8 cellular contexts compared by ENCODE assay signal in the genomic region with DNA sequence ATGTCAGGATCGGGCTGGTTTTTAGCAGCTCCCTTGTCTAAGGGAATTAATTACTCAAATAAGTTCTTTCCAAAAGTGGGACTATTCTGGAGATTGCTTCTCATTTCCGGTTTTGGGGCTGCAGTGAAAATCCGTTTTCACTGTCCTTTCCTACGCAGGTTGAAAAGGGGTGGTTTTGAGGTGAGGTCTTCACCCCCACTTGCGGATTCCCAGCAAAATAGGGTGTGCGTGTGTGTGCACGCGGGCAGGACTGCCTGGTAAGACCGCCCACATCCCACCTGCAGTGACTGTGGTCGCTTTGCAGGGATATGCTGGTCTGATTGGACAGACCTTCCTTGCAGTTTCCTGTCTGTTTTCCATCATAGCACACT. TPM values are rescaled to one million over a fixed set of nuclear protein-coding genes. Genes with fewer than 3 reads are reported as not detected.
DNase-seq lines count a peak whose midpoint lies in the region; ATAC-seq and TF ChIP-seq lines count a peak whose summit lies in the region.

No MANE protein-coding gene starts in this region.

- H3F3A ChIP-seq in smooth muscle cell (ENCODE audit: low read depth), result no peaks in the 10 kb centered on the region

- H2AFZ ChIP-seq in smooth muscle cell (ENCODE audit: low read depth), result peak overlapping the region; percentile 100

- TF ChIP-seq CTCF in smooth muscle cell (IDR thresholded peaks at IDR 0.05; ENCODE audit: borderline replicate concordance, insufficient read depth, poor library complexity, severe bottlenecking), result no peak

- CTCF ChIA-PET in activated naive CD4-positive, alpha-beta T cell treated with anti-CD3 and anti-CD28 coated beads, Interleukin-2, amount 10 ng/mL, durations not matched to agents 7 days and 5 days (lab: Charles Lee), result interaction anchor here (1.0 to 2.3 kb wide), 3 partner anchors 15 to 399 kb away, joined by 4 to 8 read pairs (median 4); partner anchors contain the start of gene METTL21A

- peak overlapping the region; percentile 87 for H3K4me3 Mint-ChIP-seq in activated naive CD4-positive, alpha-beta T cell treated with anti-CD3 and anti-CD28 coated beads, Interleukin-2, amount 10 ng/mL, durations not matched to agents 7 days and 5 days

- 70% methylated on average over 10 of the region's 10 CpGs for WGBS in smooth muscle cell (ENCODE audit: low lambda C conversion rate)

- H4K20me1 ChIP-seq in BLaER1 (no peaks in the 10 kb centered on the region), smooth muscle cell (ENCODE audit: low read depth) (no peaks in the 10 kb centered on the region)

- H3K4me2 ChIP-seq in BLaER1 (peak overlapping the region; percentile 85), smooth muscle cell (peak overlapping the region; percentile 92)

- no peaks in the 10 kb centered on the region for H3K36me3 Mint-ChIP-seq in activated naive CD4-positive, alpha-beta T cell treated with anti-CD3 and anti-CD28 coated beads, Interleukin-2, amount 10 ng/mL, durations not matched to agents 7 days and 5 days

- peaks cover 16% of the 10 kb centered on the region for H3K4me1 Mint-ChIP-seq in activated naive CD4-positive, alpha-beta T cell treated with anti-CD3 and anti-CD28 coated beads, Interleukin-2, amount 10 ng/mL, durations not matched to agents 7 days and 5 days

- H3K9me3 ChIP-seq in BLaER1, result no peaks in the 10 kb centered on the region
- H3K9me3 ChIP-seq in smooth muscle cell (replicated peaks; ENCODE audit: low read depth), result no peaks in the 10 kb centered on the region

- no peaks in the 10 kb centered on the region for H3K9me3 Mint-ChIP-seq in activated naive CD4-positive, alpha-beta T cell treated with anti-CD3 and anti-CD28 coated beads, Interleukin-2, amount 10 ng/mL, durations not matched to agents 7 days and 5 days

- H3K36me3 ChIP-seq in BLaER1 (no peaks in the 10 kb centered on the region), smooth muscle cell (ENCODE audit: low read depth) (no peaks in the 10 kb centered on the region)

- ATAC-seq in GM21423 (IDR thresholded peaks at IDR 0.05; ENCODE audit: unreplicated experiment) (peak; percentile 19), left cardiac atrium (peak; percentile 27 to 30)

- H3K4me3 ChIP-seq in BLaER1 (peak overlapping the region; percentile 76), smooth muscle cell (peak overlapping the region; percentile 81)

- H3K4me1 ChIP-seq in BLaER1, result peaks cover 18% of the 10 kb centered on the region
- H3K4me1 ChIP-seq in smooth muscle cell (ENCODE audit: low read depth), result peaks cover 11% of the 10 kb centered on the region

- H3K9ac ChIP-seq in BLaER1, result peak overlapping the region; percentile 86
- H3K9ac ChIP-seq in smooth muscle cell (ENCODE audit: low read depth), result peak overlapping the region; percentile 67

- no peaks in the 10 kb centered on the region for H3K27me3 ChIP-seq in BLaER1
- H3K27me3 ChIP-seq in smooth muscle cell (ENCODE audit: low read depth), result no peaks in the 10 kb centered on the region

- peaks cover 9% of the 10 kb centered on the region for H3K79me2 ChIP-seq in smooth muscle cell (ENCODE audit: low read depth)

- H3K27ac ChIP-seq in BLaER1 (peak overlapping the region; percentile 81), smooth muscle cell (ENCODE audit: low read depth) (peak overlapping the region; percentile 71)

- intact Hi-C loops in left cardiac atrium (cut with DNase I), result no loop called here

- DNase-seq in NCI-H146 (lab: John Stamatoyannopoulos, UW) (peak; percentile 45), left cardiac atrium (no peak), smooth muscle cell (lab: John Stamatoyannopoulos, UW; ENCODE audit: unreplicated experiment) (no peak), NCI-H446 treated with DMSO at 0.1 percent for 48 hours (lab: John Stamatoyannopoulos, UW) (no peak), EL (no peak)
- peak; percentile 43 for DNase-seq in activated naive CD4-positive, alpha-beta T cell treated with anti-CD3 and anti-CD28 coated beads, Interleukin-2, amount 10 ng/mL, durations not matched to agents 7 days and 5 days

- no peaks in the 10 kb centered on the region for H3K27me3 Mint-ChIP-seq in activated naive CD4-positive, alpha-beta T cell treated with anti-CD3 and anti-CD28 coated beads, Interleukin-2, amount 10 ng/mL, durations not matched to agents 7 days and 5 days

- H3K27ac Mint-ChIP-seq in activated naive CD4-positive, alpha-beta T cell treated with anti-CD3 and anti-CD28 coated beads, Interleukin-2, amount 10 ng/mL, durations not matched to agents 7 days and 5 days, result peak overlapping the region; percentile 85

RNA-seq across cellular contexts. Expression of gene PLEKHM3, which starts 0.5 kb away (rescaled TPM):
- total RNA-seq in left cardiac atrium (10 to 100 TPM in 1 of 2 donors, 1 to 10 TPM in 1; 8.2 to 10.7 TPM), smooth muscle cell (10.3 and 11.3 TPM in 2 replicates)
- 3.2 and 3.8 TPM in 2 replicates for polyA plus RNA-seq in smooth muscle cell

Comparison
In these comparisons a context has a peak if more than half of its experiments do, and no peak if none do; other contexts are left out.
1. DNase-seq: peak in NCI-H146 (single experiment) and activated naive CD4-positive, alpha-beta T cell treated with anti-CD3 and anti-CD28 coated beads, Interleukin-2, amount 10 ng/mL, durations not matched to agents 7 days and 5 days (single experiment); none in left cardiac atrium (single experiment), smooth muscle cell (single experiment), NCI-H446 treated with DMSO at 0.1 percent for 48 hours (single experiment) and EL (single experiment).